Comparison of ENCODE assay signal across 36 cellular contexts in the genomic region with DNA sequence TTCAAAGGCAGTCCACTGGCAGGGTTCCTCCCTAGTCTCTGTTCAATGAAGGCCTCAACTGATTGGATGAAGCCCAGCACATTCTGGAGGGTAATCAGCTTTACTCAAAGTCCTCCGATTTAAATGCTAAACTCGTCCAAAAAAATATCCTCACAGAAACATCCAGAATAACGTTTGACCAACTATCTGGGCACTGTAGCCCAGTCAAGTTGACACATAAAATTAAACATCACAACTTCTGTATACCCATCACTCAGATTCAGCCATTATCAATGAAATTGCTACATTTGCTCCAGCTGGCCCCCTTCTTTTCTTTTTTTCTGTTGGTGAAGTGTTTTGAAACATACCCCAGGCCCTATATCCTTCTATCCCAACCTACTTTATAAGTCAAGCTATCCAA.
"Had no signal": no experiment of that assay in that cellular context is flagged by ENCODE, and none has a peak within 500 bp of the region (broad histone marks: within the 10 kb centered on the region; RNA-seq: fewer than 3 reads in every experiment).

No MANE protein-coding gene starts in this region.

- H3K27me3 ChIP-seq: adrenal gland, body of pancreas, brain microvascular endothelial cell, breast epithelium had no signal

- DNase-seq: activated CD4-positive, alpha-beta memory T cell treated with anti-CD3 and anti-CD28 coated beads, Interleukin-2, amount 10 ng/mL, durations not matched to agents 7 days and 5 days; activated CD4-positive, alpha-beta T cell treated with anti-CD3 and anti-CD28 coated beads for 1 hour; activated CD4-positive, alpha-beta T cell treated with anti-CD3 and anti-CD28 coated beads for 36 hours; activated CD4-positive, alpha-beta T cell treated with anti-CD3 and anti-CD28 coated beads for 48 hours; activated CD4-positive, alpha-beta T cell treated with anti-CD3 and anti-CD28 coated beads, Interleukin-2, amount 10 ng/mL, durations not matched to agents 7 days and 5 days; activated CD4-positive, alpha-beta T cell treated with anti-CD3 and anti-CD28 coated beads, Interleukin-2, amount 50 U/mL, for 48 hours; activated CD4-positive, CD25-positive, alpha-beta regulatory T cell; activated CD8-positive, alpha-beta memory T cell treated with anti-CD3 and anti-CD28 coated beads for 24 hours; activated CD8-positive, alpha-beta memory T cell treated with anti-CD3 and anti-CD28 coated beads, Interleukin-2, amount 10 ng/mL, durations not matched to agents 7 days and 5 days; activated CD8-positive, alpha-beta memory T cell treated with anti-CD3 and anti-CD28 coated beads, Interleukin-2, amount 50 U/mL, for 48 hours; activated CD8-positive, alpha-beta T cell treated with anti-CD3 and anti-CD28 coated beads, Interleukin-2, amount 10 ng/mL, durations not matched to agents 7 days and 5 days; activated effector memory CD4-positive, alpha-beta T cell treated with anti-CD3 and anti-CD28 coated beads, Interleukin-2, amount 50 U/mL, for 16 hours; activated gamma-delta T cell treated with Interleukin-2 at 50 U/mL for 16 hours; activated naive CD4-positive, alpha-beta T cell; activated naive CD4-positive, alpha-beta T cell treated with anti-CD3 and anti-CD28 coated beads for 36 hours; activated naive CD4-positive, alpha-beta T cell treated with anti-CD3 and anti-CD28 coated beads, Interleukin-2, amount 50 U/mL, for 16 hours; activated naive CD8-positive, alpha-beta T cell treated with anti-CD3 and anti-CD28 coated beads for 36 hours; activated T-cell treated with anti-CD3 and anti-CD28 coated beads, Interleukin-2, amount 50 U/mL, for 4 hours; activated T-cell treated with anti-CD3 and anti-CD28 coated beads, Interleukin-2, amount 50 U/mL, for 72 hours; adrenal gland; amniotic stem cell; aorta; body of pancreas; brain microvascular endothelial cell; central memory CD4-positive, alpha-beta T cell; T-helper 1 cell; T-helper 2 cell; T-helper 9 cell had no signal

- H3K36me3 ChIP-seq: adrenal gland, brain microvascular endothelial cell, breast epithelium had no signal

- H3K36me3 Mint-ChIP-seq: activated CD8-positive, alpha-beta memory T cell treated with anti-CD3 and anti-CD28 coated beads, Interleukin-2, amount 10 ng/mL, durations not matched to agents 7 days and 5 days; activated naive CD4-positive, alpha-beta T cell treated with anti-CD3 and anti-CD28 coated beads, Interleukin-2, amount 50 U/mL, for 72 hours; activated naive CD8-positive, alpha-beta T cell treated with anti-CD3 and anti-CD28 coated beads for 36 hours had no signal

- H3K27ac ChIP-seq: adrenal gland, body of pancreas, brain microvascular endothelial cell, breast epithelium, VCaP had no signal

- H3K4me3 Mint-ChIP-seq: activated CD4-positive, alpha-beta memory T cell treated with anti-CD3 and anti-CD28 coated beads, Interleukin-2, amount 10 ng/mL, durations not matched to agents 7 days and 5 days; activated CD4-positive, alpha-beta T cell treated with anti-CD3 and anti-CD28 coated beads for 36 hours; activated CD4-positive, alpha-beta T cell treated with anti-CD3 and anti-CD28 coated beads, Interleukin-2, amount 10 ng/mL, durations not matched to agents 7 days and 5 days; activated CD8-positive, alpha-beta memory T cell treated with anti-CD3 and anti-CD28 coated beads, Interleukin-2, amount 10 ng/mL, durations not matched to agents 7 days and 5 days; activated CD8-positive, alpha-beta T cell treated with anti-CD3 and anti-CD28 coated beads, Interleukin-2, amount 10 ng/mL, durations not matched to agents 7 days and 5 days; activated naive CD4-positive, alpha-beta T cell treated with anti-CD3 and anti-CD28 coated beads for 36 hours; activated naive CD8-positive, alpha-beta T cell treated with anti-CD3 and anti-CD28 coated beads for 36 hours; activated T-cell treated with anti-CD3 and anti-CD28 coated beads, Interleukin-2, amount 50 U/mL, for 4 hours; activated T-cell treated with anti-CD3 and anti-CD28 coated beads, Interleukin-2, amount 50 U/mL, for 72 hours; activated T-helper 1 cell treated with anti-CD3 and anti-CD28 coated beads, Interleukin-12 subunit alpha, Interleukin-12 subunit beta, Interleukin-2, Interleukin-4 antibody, amounts not matched to agents 30 ng/mL and 10 ng/mL and 1 ng/mL, durations not matched to agents 14 hours and 24 hours and 36 hours; activated T-helper 17 cell treated with anti-CD3 and anti-CD28 coated beads, Interleukin-2, amount 50 U/mL, for 72 hours; T-helper 1 cell treated with Interleukin-12 subunit alpha and Interleukin-12 subunit beta and Interleukin-4 antibody, amounts not matched to agents 30 μg/mL and 1 μg/mL, for 36 hours; T-helper 2 cell treated with Interferon-gamma antibody and Interleukin-4, amounts not matched to agents 5 μg/mL and 100 μg/mL, for 36 hours had no signal

- ATAC-seq: activated CD4-positive, alpha-beta T cell treated with anti-CD3 and anti-CD28 coated beads for 36 hours; activated CD4-positive, CD25-positive, alpha-beta regulatory T cell treated with anti-CD3 and anti-CD28 coated beads, Interleukin-2, amount 50 U/mL, for 24 hours; activated CD8-positive, alpha-beta memory T cell treated with anti-CD3 and anti-CD28 coated beads, Interleukin-2, amount 10 ng/mL, durations not matched to agents 7 days and 5 days; activated CD8-positive, alpha-beta T cell treated with anti-CD3 and anti-CD28 coated beads, Interleukin-2, amount 10 ng/mL, durations not matched to agents 7 days and 5 days; activated naive CD4-positive, alpha-beta T cell treated with anti-CD3 and anti-CD28 coated beads, Interleukin-2, amount 50 U/mL, for 72 hours; activated T-cell treated with anti-CD3 and anti-CD28 coated beads, Interleukin-2, amount 50 U/mL, for 4 hours; activated T-cell treated with anti-CD3 and anti-CD28 coated beads, Interleukin-2, amount 50 U/mL, for 72 hours; activated T-helper 17 cell treated with anti-CD3 and anti-CD28 coated beads, Interleukin-2, amount 50 U/mL, for 72 hours; body of pancreas had no signal

- H3K27ac Mint-ChIP-seq: activated CD4-positive, alpha-beta memory T cell treated with anti-CD3 and anti-CD28 coated beads, Interleukin-2, amount 10 ng/mL, durations not matched to agents 7 days and 5 days; activated CD4-positive, alpha-beta T cell treated with anti-CD3 and anti-CD28 coated beads for 36 hours; activated CD4-positive, alpha-beta T cell treated with anti-CD3 and anti-CD28 coated beads, Interleukin-2, amount 10 ng/mL, durations not matched to agents 7 days and 5 days; activated CD8-positive, alpha-beta memory T cell treated with anti-CD3 and anti-CD28 coated beads, Interleukin-2, amount 10 ng/mL, durations not matched to agents 7 days and 5 days; activated CD8-positive, alpha-beta T cell treated with anti-CD3 and anti-CD28 coated beads, Interleukin-2, amount 10 ng/mL, durations not matched to agents 7 days and 5 days; activated naive CD4-positive, alpha-beta T cell treated with anti-CD3 and anti-CD28 coated beads for 36 hours; activated naive CD4-positive, alpha-beta T cell treated with anti-CD3 and anti-CD28 coated beads, Interleukin-2, amount 50 U/mL, for 72 hours; activated naive CD8-positive, alpha-beta T cell treated with anti-CD3 and anti-CD28 coated beads for 36 hours; activated T-cell treated with anti-CD3 and anti-CD28 coated beads, Interleukin-2, amount 50 U/mL, for 72 hours; activated T-helper 1 cell treated with anti-CD3 and anti-CD28 coated beads, Interleukin-12 subunit alpha, Interleukin-12 subunit beta, Interleukin-2, Interleukin-4 antibody, amounts not matched to agents 30 ng/mL and 10 ng/mL and 1 ng/mL, durations not matched to agents 14 hours and 24 hours and 36 hours; activated T-helper 17 cell treated with anti-CD3 and anti-CD28 coated beads, Interleukin-2, amount 50 U/mL, for 72 hours; T-helper 1 cell treated with Interleukin-12 subunit alpha and Interleukin-12 subunit beta and Interleukin-4 antibody, amounts not matched to agents 30 μg/mL and 1 μg/mL, for 36 hours; T-helper 2 cell treated with Interferon-gamma antibody and Interleukin-4, amounts not matched to agents 5 μg/mL and 100 μg/mL, for 36 hours had no signal

- H3K4me3 ChIP-seq: adrenal gland, body of pancreas, breast epithelium had no signal

- H3K4me1 ChIP-seq: adrenal gland, body of pancreas, breast epithelium had no signal

- H3K9me3 Mint-ChIP-seq: activated CD4-positive, alpha-beta memory T cell treated with anti-CD3 and anti-CD28 coated beads, Interleukin-2, amount 10 ng/mL, durations not matched to agents 7 days and 5 days; activated CD4-positive, alpha-beta T cell treated with anti-CD3 and anti-CD28 coated beads, Interleukin-2, amount 10 ng/mL, durations not matched to agents 7 days and 5 days; activated naive CD4-positive, alpha-beta T cell treated with anti-CD3 and anti-CD28 coated beads for 36 hours; activated T-cell treated with anti-CD3 and anti-CD28 coated beads, Interleukin-2, amount 50 U/mL, for 4 hours; activated T-helper 17 cell treated with anti-CD3 and anti-CD28 coated beads, Interleukin-2, amount 50 U/mL, for 72 hours; T-helper 2 cell treated with Interferon-gamma antibody and Interleukin-4, amounts not matched to agents 5 μg/mL and 100 μg/mL, for 36 hours had no signal

- H3K4me1 Mint-ChIP-seq: activated CD4-positive, alpha-beta memory T cell treated with anti-CD3 and anti-CD28 coated beads, Interleukin-2, amount 10 ng/mL, durations not matched to agents 7 days and 5 days; activated CD4-positive, alpha-beta T cell treated with anti-CD3 and anti-CD28 coated beads for 36 hours; activated CD4-positive, alpha-beta T cell treated with anti-CD3 and anti-CD28 coated beads, Interleukin-2, amount 10 ng/mL, durations not matched to agents 7 days and 5 days; activated CD8-positive, alpha-beta memory T cell treated with anti-CD3 and anti-CD28 coated beads, Interleukin-2, amount 10 ng/mL, durations not matched to agents 7 days and 5 days; activated naive CD8-positive, alpha-beta T cell treated with anti-CD3 and anti-CD28 coated beads for 36 hours; activated T-helper 17 cell treated with anti-CD3 and anti-CD28 coated beads, Interleukin-2, amount 50 U/mL, for 72 hours had no signal

- H3K27me3 Mint-ChIP-seq: activated CD4-positive, alpha-beta memory T cell treated with anti-CD3 and anti-CD28 coated beads, Interleukin-2, amount 10 ng/mL, durations not matched to agents 7 days and 5 days; activated CD4-positive, alpha-beta T cell treated with anti-CD3 and anti-CD28 coated beads for 36 hours; activated CD4-positive, alpha-beta T cell treated with anti-CD3 and anti-CD28 coated beads, Interleukin-2, amount 10 ng/mL, durations not matched to agents 7 days and 5 days; activated CD8-positive, alpha-beta memory T cell treated with anti-CD3 and anti-CD28 coated beads, Interleukin-2, amount 10 ng/mL, durations not matched to agents 7 days and 5 days; activated naive CD8-positive, alpha-beta T cell treated with anti-CD3 and anti-CD28 coated beads for 36 hours; activated T-helper 17 cell treated with anti-CD3 and anti-CD28 coated beads, Interleukin-2, amount 50 U/mL, for 72 hours had no signal
